1 cellular context compared by ENCODE assay signal in the genomic region with DNA sequence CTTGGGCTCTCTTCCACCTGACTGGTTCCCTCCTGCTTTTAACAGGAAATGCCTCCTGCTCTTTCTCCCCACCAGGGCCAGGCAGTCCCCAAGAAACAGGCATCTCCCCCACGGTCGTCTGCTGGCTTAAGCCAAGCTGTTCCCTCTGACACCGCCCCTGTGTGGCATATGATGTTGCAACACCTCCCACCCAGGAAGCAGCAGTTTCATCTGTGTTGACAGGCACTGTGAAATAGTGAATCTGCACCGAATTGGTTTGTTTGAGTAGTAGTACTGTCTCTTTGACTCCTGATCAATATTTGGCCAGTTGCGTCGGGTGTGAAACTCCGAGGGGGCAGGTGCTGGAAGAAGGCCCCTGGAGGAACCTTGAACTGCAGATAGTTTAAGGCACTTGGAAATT.
TF ChIP-seq lines count a peak whose summit lies in the region.

No MANE protein-coding gene starts in this region.

TF ChIP-seq in HepG2, 621 proteins besides CTCF, POLR2A, EP300 and RAD21 (continued from another document and continues in another):
- TF ChIP-seq ZNF296 (CRISPR knock-in tag; conservative IDR thresholded peaks at IDR 0.05) (no peak), ZNF792 (CRISPR knock-in tag; IDR thresholded peaks at IDR 0.05) (no peak), REPIN1 (CRISPR knock-in tag; IDR thresholded peaks at IDR 0.05; ENCODE audit: borderline replicate concordance, low read depth) (peak; percentile 30; the same call in 1 of the 2 replicates), NFKB2 (CRISPR knock-in tag; IDR thresholded peaks at IDR 0.05; ENCODE audit: borderline replicate concordance) (no peak), ETV5 (CRISPR knock-in tag; IDR thresholded peaks at IDR 0.05; ENCODE audit: borderline replicate concordance) (peak; percentile 81; the same call in 1 of the 2 replicates), PITX1 (CRISPR knock-in tag; IDR thresholded peaks at IDR 0.05) (peak; percentile 61; the same call in 1 of the 2 replicates), ATM (IDR thresholded peaks at IDR 0.05; ENCODE audit: borderline replicate concordance) (no peak), THAP11 (CRISPR knock-in tag; IDR thresholded peaks at IDR 0.05) (peak; percentile 45; the same call in 1 of the 2 replicates), FOXA1 (IDR thresholded peaks at IDR 0.05) (no peak), FOXA1 (CRISPR knock-in tag; IDR thresholded peaks at IDR 0.05) (peak; percentile 61), ZNF841 (CRISPR knock-in tag; IDR thresholded peaks at IDR 0.05; ENCODE audit: borderline replicate concordance) (no peak), ZNF350 (CRISPR knock-in tag; IDR thresholded peaks at IDR 0.05; ENCODE audit: borderline replicate concordance, low read depth) (no peak), ZNF605 (CRISPR knock-in tag; IDR thresholded peaks at IDR 0.05) (no peak), ZHX1 (CRISPR knock-in tag; IDR thresholded peaks at IDR 0.05; ENCODE audit: low read depth) (no peak), HNF4A (CRISPR knock-in tag; IDR thresholded peaks at IDR 0.05) (peak; percentile 64), ZNF891 (CRISPR knock-in tag; IDR thresholded peaks at IDR 0.05) (no peak), SP140L (CRISPR knock-in tag; IDR thresholded peaks at IDR 0.05; ENCODE audit: borderline replicate concordance) (no peak), CENPT (CRISPR knock-in tag; IDR thresholded peaks at IDR 0.05; ENCODE audit: low read depth) (no peak), ZNF83 (CRISPR knock-in tag; IDR thresholded peaks at IDR 0.05; ENCODE audit: borderline replicate concordance) (no peak), ZNF441 (CRISPR knock-in tag; IDR thresholded peaks at IDR 0.05; ENCODE audit: borderline replicate concordance) (no peak), TEAD3 (CRISPR knock-in tag; optimal IDR thresholded peaks at IDR 0.05; ENCODE audit: borderline replicate concordance) (peak; percentile 14), ZFP1 (CRISPR knock-in tag; IDR thresholded peaks at IDR 0.05) (peak; percentile 99), ZNF501 (CRISPR knock-in tag; IDR thresholded peaks at IDR 0.05) (0 out of 2 replicates have a peak, but pooled peaks have one; percentile 34), SKI (IDR thresholded peaks at IDR 0.05; ENCODE audit: partially characterized antibody) (peak; percentile 47), ZSCAN20 (CRISPR knock-in tag; IDR thresholded peaks at IDR 0.05; ENCODE audit: borderline replicate concordance) (peak; percentile 77), TBX2 (CRISPR knock-in tag; IDR thresholded peaks at IDR 0.05; ENCODE audit: borderline replicate concordance) (peak; percentile 84), ZMYM4 (CRISPR knock-in tag; IDR thresholded peaks at IDR 0.05) (peak; percentile 84), RXRB (CRISPR knock-in tag; IDR thresholded peaks at IDR 0.05; ENCODE audit: borderline replicate concordance) (0 out of 2 replicates have a peak, but pooled peaks have one; percentile 20), SRSF4 (IDR thresholded peaks at IDR 0.05; ENCODE audit: low read depth, low read length, poor library complexity, severe bottlenecking) (no peak), ELF1 (CRISPR knock-in tag; IDR thresholded peaks at IDR 0.05) (peak; percentile 79), FOXM1 (CRISPR knock-in tag; IDR thresholded peaks at IDR 0.05) (no peak), FOSL2 (CRISPR knock-in tag; IDR thresholded peaks at IDR 0.05) (peak; percentile 40; the same call in 1 of the 2 replicates), MAZ (IDR thresholded peaks at IDR 0.05; ENCODE audit: borderline replicate concordance, low read depth, low read length) (no peak), MAZ (CRISPR knock-in tag; IDR thresholded peaks at IDR 0.05; ENCODE audit: low read depth) (0 out of 2 replicates have a peak, but pooled peaks have one; percentile 41), ELF3 (CRISPR knock-in tag; IDR thresholded peaks at IDR 0.05) (peak; percentile 51; the same call in 1 of the 2 replicates), ATF4 (CRISPR knock-in tag; IDR thresholded peaks at IDR 0.05) (peak in 1 of 2 experiments; percentile 70; a peak in 1 of 4 replicates), CEBPB (IDR thresholded peaks at IDR 0.05; ENCODE audit: borderline replicate concordance, low read depth, low read length) (peak; percentile 99), RARA (CRISPR knock-in tag; IDR thresholded peaks at IDR 0.05) (peak; percentile 58; the same call in 1 of the 2 replicates)
- TF ChIP-seq, protein P1, sequence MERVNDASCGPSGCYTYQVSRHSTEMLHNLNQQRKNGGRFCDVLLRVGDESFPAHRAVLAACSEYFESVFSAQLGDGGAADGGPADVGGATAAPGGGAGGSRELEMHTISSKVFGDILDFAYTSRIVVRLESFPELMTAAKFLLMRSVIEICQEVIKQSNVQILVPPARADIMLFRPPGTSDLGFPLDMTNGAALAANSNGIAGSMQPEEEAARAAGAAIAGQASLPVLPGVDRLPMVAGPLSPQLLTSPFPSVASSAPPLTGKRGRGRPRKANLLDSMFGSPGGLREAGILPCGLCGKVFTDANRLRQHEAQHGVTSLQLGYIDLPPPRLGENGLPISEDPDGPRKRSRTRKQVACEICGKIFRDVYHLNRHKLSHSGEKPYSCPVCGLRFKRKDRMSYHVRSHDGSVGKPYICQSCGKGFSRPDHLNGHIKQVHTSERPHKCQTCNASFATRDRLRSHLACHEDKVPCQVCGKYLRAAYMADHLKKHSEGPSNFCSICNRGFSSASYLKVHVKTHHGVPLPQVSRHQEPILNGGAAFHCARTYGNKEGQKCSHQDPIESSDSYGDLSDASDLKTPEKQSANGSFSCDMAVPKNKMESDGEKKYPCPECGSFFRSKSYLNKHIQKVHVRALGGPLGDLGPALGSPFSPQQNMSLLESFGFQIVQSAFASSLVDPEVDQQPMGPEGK (CRISPR knock-in tag; IDR thresholded peaks at IDR 0.05) = peak; percentile 49; the same call in 1 of the 2 replicates
- TF ChIP-seq, protein P2, sequence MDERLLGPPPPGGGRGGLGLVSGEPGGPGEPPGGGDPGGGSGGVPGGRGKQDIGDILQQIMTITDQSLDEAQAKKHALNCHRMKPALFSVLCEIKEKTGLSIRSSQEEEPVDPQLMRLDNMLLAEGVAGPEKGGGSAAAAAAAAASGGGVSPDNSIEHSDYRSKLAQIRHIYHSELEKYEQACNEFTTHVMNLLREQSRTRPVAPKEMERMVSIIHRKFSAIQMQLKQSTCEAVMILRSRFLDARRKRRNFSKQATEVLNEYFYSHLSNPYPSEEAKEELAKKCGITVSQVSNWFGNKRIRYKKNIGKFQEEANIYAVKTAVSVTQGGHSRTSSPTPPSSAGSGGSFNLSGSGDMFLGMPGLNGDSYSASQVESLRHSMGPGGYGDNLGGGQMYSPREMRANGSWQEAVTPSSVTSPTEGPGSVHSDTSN (CRISPR knock-in tag; IDR thresholded peaks at IDR 0.05) = 0 out of 2 replicates have a peak, but pooled peaks have one; percentile 16
- TF ChIP-seq, protein P3, sequence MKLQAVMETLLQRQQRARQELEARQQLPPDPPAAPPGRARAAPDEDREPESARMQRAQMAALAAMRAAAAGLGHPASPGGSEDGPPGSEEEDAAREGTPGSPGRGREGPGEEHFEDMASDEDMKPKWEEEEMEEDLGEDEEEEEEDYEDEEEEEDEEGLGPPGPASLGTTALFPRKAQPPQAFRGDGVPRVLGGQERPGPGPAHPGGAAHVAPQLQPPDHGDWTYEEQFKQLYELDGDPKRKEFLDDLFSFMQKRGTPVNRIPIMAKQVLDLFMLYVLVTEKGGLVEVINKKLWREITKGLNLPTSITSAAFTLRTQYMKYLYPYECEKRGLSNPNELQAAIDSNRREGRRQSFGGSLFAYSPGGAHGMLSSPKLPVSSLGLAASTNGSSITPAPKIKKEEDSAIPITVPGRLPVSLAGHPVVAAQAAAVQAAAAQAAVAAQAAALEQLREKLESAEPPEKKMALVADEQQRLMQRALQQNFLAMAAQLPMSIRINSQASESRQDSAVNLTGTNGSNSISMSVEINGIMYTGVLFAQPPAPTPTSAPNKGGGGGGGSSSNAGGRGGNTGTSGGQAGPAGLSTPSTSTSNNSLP (IDR thresholded peaks at IDR 0.05; ENCODE audit: low read depth, low read length) = 0 out of 2 replicates have a peak, but pooled peaks have one; percentile 37
- TF ChIP-seq, protein P4, sequence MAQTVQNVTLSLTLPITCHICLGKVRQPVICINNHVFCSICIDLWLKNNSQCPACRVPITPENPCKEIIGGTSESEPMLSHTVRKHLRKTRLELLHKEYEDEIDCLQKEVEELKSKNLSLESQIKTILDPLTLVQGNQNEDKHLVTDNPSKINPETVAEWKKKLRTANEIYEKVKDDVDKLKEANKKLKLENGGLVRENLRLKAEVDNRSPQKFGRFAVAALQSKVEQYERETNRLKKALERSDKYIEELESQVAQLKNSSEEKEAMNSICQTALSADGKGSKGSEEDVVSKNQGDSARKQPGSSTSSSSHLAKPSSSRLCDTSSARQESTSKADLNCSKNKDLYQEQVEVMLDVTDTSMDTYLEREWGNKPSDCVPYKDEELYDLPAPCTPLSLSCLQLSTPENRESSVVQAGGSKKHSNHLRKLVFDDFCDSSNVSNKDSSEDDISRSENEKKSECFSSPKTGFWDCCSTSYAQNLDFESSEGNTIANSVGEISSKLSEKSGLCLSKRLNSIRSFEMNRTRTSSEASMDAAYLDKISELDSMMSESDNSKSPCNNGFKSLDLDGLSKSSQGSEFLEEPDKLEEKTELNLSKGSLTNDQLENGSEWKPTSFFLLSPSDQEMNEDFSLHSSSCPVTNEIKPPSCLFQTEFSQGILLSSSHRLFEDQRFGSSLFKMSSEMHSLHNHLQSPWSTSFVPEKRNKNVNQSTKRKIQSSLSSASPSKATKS (CRISPR knock-in tag; IDR thresholded peaks at IDR 0.05) = peak; percentile 31; the same call in 1 of the 2 replicates
- TF ChIP-seq, protein P5, sequence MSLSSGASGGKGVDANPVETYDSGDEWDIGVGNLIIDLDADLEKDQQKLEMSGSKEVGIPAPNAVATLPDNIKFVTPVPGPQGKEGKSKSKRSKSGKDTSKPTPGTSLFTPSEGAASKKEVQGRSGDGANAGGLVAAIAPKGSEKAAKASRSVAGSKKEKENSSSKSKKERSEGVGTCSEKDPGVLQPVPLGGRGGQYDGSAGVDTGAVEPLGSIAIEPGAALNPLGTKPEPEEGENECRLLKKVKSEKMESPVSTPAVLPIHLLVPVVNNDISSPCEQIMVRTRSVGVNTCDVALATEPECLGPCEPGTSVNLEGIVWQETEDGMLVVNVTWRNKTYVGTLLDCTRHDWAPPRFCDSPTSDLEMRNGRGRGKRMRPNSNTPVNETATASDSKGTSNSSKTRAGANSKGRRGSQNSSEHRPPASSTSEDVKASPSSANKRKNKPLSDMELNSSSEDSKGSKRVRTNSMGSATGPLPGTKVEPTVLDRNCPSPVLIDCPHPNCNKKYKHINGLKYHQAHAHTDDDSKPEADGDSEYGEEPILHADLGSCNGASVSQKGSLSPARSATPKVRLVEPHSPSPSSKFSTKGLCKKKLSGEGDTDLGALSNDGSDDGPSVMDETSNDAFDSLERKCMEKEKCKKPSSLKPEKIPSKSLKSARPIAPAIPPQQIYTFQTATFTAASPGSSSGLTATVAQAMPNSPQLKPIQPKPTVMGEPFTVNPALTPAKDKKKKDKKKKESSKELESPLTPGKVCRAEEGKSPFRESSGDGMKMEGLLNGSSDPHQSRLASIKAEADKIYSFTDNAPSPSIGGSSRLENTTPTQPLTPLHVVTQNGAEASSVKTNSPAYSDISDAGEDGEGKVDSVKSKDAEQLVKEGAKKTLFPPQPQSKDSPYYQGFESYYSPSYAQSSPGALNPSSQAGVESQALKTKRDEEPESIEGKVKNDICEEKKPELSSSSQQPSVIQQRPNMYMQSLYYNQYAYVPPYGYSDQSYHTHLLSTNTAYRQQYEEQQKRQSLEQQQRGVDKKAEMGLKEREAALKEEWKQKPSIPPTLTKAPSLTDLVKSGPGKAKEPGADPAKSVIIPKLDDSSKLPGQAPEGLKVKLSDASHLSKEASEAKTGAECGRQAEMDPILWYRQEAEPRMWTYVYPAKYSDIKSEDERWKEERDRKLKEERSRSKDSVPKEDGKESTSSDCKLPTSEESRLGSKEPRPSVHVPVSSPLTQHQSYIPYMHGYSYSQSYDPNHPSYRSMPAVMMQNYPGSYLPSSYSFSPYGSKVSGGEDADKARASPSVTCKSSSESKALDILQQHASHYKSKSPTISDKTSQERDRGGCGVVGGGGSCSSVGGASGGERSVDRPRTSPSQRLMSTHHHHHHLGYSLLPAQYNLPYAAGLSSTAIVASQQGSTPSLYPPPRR (CRISPR knock-in tag; IDR thresholded peaks at IDR 0.05; ENCODE audit: borderline replicate concordance) = peak; percentile 80
- TF ChIP-seq, protein P6, sequence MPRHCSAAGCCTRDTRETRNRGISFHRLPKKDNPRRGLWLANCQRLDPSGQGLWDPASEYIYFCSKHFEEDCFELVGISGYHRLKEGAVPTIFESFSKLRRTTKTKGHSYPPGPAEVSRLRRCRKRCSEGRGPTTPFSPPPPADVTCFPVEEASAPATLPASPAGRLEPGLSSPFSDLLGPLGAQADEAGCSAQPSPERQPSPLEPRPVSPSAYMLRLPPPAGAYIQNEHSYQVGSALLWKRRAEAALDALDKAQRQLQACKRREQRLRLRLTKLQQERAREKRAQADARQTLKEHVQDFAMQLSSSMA (CRISPR knock-in tag; IDR thresholded peaks at IDR 0.05) = peak; percentile 99
- TF ChIP-seq, protein P7, sequence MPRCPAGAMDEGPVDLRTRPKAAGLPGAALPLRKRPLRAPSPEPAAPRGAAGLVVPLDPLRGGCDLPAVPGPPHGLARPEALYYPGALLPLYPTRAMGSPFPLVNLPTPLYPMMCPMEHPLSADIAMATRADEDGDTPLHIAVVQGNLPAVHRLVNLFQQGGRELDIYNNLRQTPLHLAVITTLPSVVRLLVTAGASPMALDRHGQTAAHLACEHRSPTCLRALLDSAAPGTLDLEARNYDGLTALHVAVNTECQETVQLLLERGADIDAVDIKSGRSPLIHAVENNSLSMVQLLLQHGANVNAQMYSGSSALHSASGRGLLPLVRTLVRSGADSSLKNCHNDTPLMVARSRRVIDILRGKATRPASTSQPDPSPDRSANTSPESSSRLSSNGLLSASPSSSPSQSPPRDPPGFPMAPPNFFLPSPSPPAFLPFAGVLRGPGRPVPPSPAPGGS (CRISPR knock-in tag; IDR thresholded peaks at IDR 0.05) = no peak
